In the genomic region with DNA sequence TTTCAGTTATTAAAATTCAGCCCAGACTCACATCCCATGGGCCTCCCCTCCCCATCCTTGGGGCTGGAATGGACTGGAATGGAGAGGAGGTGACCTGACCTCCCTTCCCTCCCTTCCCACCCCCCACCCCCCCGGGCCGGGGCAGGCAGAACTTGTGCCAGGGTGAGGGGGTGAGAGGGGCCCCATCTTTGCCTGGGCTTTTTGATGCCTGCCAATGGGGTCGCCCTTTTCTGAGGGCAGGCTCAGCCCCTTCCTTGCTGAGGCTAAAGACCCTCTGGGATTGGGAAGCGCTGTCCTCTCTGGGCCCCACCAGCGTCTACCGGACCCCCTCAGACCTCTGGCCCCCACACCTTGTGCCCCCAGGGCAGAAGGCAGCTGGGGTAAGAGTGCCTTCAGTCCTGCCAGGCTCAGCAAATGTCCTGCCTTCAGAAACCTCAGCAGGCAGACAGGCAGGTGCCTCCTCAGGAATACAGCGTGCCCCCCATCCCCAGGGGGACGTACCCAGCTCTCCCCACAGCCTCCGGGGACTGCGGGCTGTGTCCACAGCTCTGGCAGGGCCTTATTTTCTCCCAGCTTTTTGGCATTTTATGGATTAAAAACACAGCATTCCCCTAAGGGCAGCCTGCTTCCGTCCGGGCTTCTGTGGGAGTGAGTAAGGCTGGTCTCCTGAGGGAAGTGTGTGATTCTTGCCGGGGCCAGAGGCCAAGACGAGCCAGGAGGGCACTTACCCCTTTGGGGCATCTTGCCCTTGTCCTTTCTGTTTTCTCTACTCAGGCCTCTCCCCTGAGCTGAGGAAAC, we compare ENCODE assay signal across 22 cellular contexts. TPM values are rescaled to one million over a fixed set of nuclear protein-coding genes. Genes with fewer than 3 reads are reported as not detected.
A peak's percentile ranks its signal among the peaks of the same experiment; 100 is the strongest.
DNase-seq lines count a peak whose midpoint lies in the region; TF ChIP-seq lines count a peak whose summit lies in the region.
"Had no signal": no experiment of that assay in that cellular context is flagged by ENCODE, and none has a peak within 500 bp of the region (broad histone marks: within the 10 kb centered on the region; RNA-seq: fewer than 3 reads in every experiment).

No MANE protein-coding gene starts in this region.

- H3K4me2 ChIP-seq in BLaER1 = peak overlapping the region; percentile 70
- H3K4me2 ChIP-seq in GM23248 (ENCODE audit: unreplicated experiment) = no peak overlapping the region
- no peak overlapping the region for H3K4me2 ChIP-seq in neuronal stem cell (ENCODE audit: insufficient read depth, low read length, poor library complexity, severe bottlenecking)

- no peak overlapping the region for H2AK5ac ChIP-seq in neuronal stem cell (ENCODE audit: low read depth, low read length)

- H4K20me1 ChIP-seq in BLaER1 = no peaks in the 10 kb centered on the region; the same call in 1 of the 2 replicates
- no peaks in the 10 kb centered on the region for H4K20me1 ChIP-seq in GM23248 (ENCODE audit: insufficient read depth)

- H3K79me2 ChIP-seq in GM23248 (ENCODE audit: insufficient read depth) = no peaks in the 10 kb centered on the region

- H3K4me1 ChIP-seq in BLaER1 = peaks cover 44% of the 10 kb centered on the region
- H3K4me1 ChIP-seq in GM23248 (ENCODE audit: insufficient read depth) = no peaks in the 10 kb centered on the region
- peaks cover 0 to 7% of the 10 kb centered on the region in 2 donors for H3K4me1 ChIP-seq in neuronal stem cell (ENCODE audit: control insufficient read depth in 2 of 2, insufficient read depth in 1 of 2, low read depth in 1 of 2, low read length in 2 of 2)

- in situ Hi-C loops in GM23248 (cut with MboI) = no loop called here

- no peak overlapping the region for H4K91ac ChIP-seq in neuronal stem cell (ENCODE audit: low read depth, low read length, poor library complexity)

- DNase-seq in GM23248 (peak; percentile 30), dorsolateral prefrontal cortex (peak in 2 of 10 donors; percentile 19 to 30), neuronal stem cell (ENCODE audit: low spot score) (no peak), midbrain (lab: John Stamatoyannopoulos, UW) (no peak), NCI-H2107 (lab: John Stamatoyannopoulos, UW) (no peak), mucosa of gallbladder (ENCODE audit: low spot score) (no peak)
- DNase-seq: DMS79 treated with DMSO at 0.1 percent for 48 hours; H9; NCI-H1048; NCI-H146; NCI-H2029 treated with DMSO at 0.1 percent for 48 hours; NCI-H2171 treated with DMSO at 0.1 percent for 48 hours; NCI-H446; NCI-H526 treated with DMSO at 0.1 percent for 48 hours; NK-92 treated with Interleukin-12 subunit alpha and Interleukin-12 subunit beta, amount 100 ng/mL, for 24 hours; OCI-M1; SHP77; SK-N-SH had no signal

- H3K27ac ChIP-seq in BLaER1 = no peak overlapping the region
- no peak overlapping the region for H3K27ac ChIP-seq in GM23248
- H3K27ac ChIP-seq in dorsolateral prefrontal cortex = peak overlapping the region in 38 of 59 donors; percentile 6 to 90 (median 79)
- H3K27ac ChIP-seq in neuronal stem cell (replicated peaks; ENCODE audit: low read length) = no peak overlapping the region
- H3K27ac ChIP-seq: A549 had no signal

- H3K36me3 ChIP-seq in BLaER1 = no peaks in the 10 kb centered on the region
- H3K36me3 ChIP-seq in GM23248 (ENCODE audit: low read depth) = no peaks in the 10 kb centered on the region
- no peaks in the 10 kb centered on the region for H3K36me3 ChIP-seq in neuronal stem cell (replicated peaks in 1 of 2; ENCODE audit: control insufficient read depth in 2 of 2, insufficient read depth in 2 of 2, low read length in 2 of 2)

- H3K9me3 ChIP-seq in BLaER1 = no peaks in the 10 kb centered on the region
- no peaks in the 10 kb centered on the region for H3K9me3 ChIP-seq in GM23248 (ENCODE audit: low read depth)
- H3K9me3 ChIP-seq in neuronal stem cell (replicated peaks in 1 of 2; ENCODE audit: control insufficient read depth in 2 of 2, insufficient read depth in 1 of 2, low read depth in 1 of 2, low read length in 2 of 2) = no peaks in the 10 kb centered on the region
- H3K9me3 ChIP-seq: A549, SK-N-SH had no signal

- H4K8ac ChIP-seq in neuronal stem cell (ENCODE audit: low read depth, low read length) = peak overlapping the region; percentile 17

- no peak overlapping the region for H3K4ac ChIP-seq in neuronal stem cell (ENCODE audit: low read length)

- no peak overlapping the region for H2BK120ac ChIP-seq in neuronal stem cell (ENCODE audit: low read depth, low read length)

- intact Hi-C loops in dorsolateral prefrontal cortex (cut with DNase I) = loop anchor here (1.0 to 5.0 kb wide), 2 partner anchors 56 kb away; no protein-coding TSS in a partner anchor

- no peaks in the 10 kb centered on the region for H3K79me1 ChIP-seq in neuronal stem cell (ENCODE audit: low read depth, low read length)

- H3K9ac ChIP-seq in BLaER1 = no peak overlapping the region
- H3K9ac ChIP-seq in GM23248 = no peak overlapping the region
- H3K9ac ChIP-seq in neuronal stem cell (ENCODE audit: low read depth, low read length, poor library complexity) = no peak overlapping the region
- H3K9ac ChIP-seq: SK-N-SH had no signal

- no peak overlapping the region for H3K4me3 ChIP-seq in BLaER1
- no peak overlapping the region for H3K4me3 ChIP-seq in GM23248
- H3K4me3 ChIP-seq in dorsolateral prefrontal cortex = peak overlapping the region in 1 of 59 donors; percentile 63
- no peak overlapping the region for H3K4me3 ChIP-seq in neuronal stem cell (ENCODE audit: low read length in 2 of 2)
- H3K4me3 ChIP-seq: A549 had no signal

- no peak for TF ChIP-seq CTCF in dorsolateral prefrontal cortex (IDR thresholded peaks at IDR 0.05 in 54 of 56, conservative IDR thresholded peaks at IDR 0.05 in 2 of 56; ENCODE audit: low read depth in 1 of 56, partially characterized antibody in 56 of 56)

- no peak overlapping the region for H3K14ac ChIP-seq in neuronal stem cell (ENCODE audit: low read length)

- H2AFZ ChIP-seq in GM23248 (no peak overlapping the region), neuronal stem cell (ENCODE audit: low read length) (peak overlapping the region; percentile 61)

- 37 to 42% methylated on average over 7 to 14 of the region's 14 CpGs for WGBS in GM23248 (ENCODE audit: low coverage in 1 of 2, low lambda C conversion rate in 2 of 2, missing lambda C conversion rate in 2 of 2), 2 experiments
- WGBS in neuronal stem cell (ENCODE audit: extremely low coverage in 2 of 2, insufficient read length in 2 of 2, insufficient replicate concordance in 1 of 2), 2 donors = no CpG with 5 or more reads among the region's 14 CpGs

- H3K27me3 ChIP-seq in BLaER1 (peaks cover 91% of the 10 kb centered on the region), GM23248 (replicated peaks; ENCODE audit: insufficient read depth) (0 out of 2 replicates have a peak, but pooled peaks cover 4% of the 10 kb centered on the region), dorsolateral prefrontal cortex (peaks cover 0 to 67% (median 9%) of the 10 kb centered on the region in 45 donors), neuronal stem cell (ENCODE audit: control insufficient read depth in 3 of 3, insufficient read depth in 3 of 3, low read depth in 1 of 3, low read length in 3 of 3) (peaks cover 0 to 72% (median 3%) of the 10 kb centered on the region in 3 experiments)

- no peak overlapping the region for H2BK12ac ChIP-seq in neuronal stem cell (ENCODE audit: low read length)

- H3K18ac ChIP-seq in neuronal stem cell (ENCODE audit: low read length) = no peak overlapping the region

- no peak overlapping the region for H2BK15ac ChIP-seq in neuronal stem cell (ENCODE audit: low read length)

- no peaks in the 10 kb centered on the region for H3K9me2 ChIP-seq in GM23248 (ENCODE audit: insufficient read depth)
- H3K9me2 ChIP-seq: SK-N-SH had no signal

- no peak overlapping the region for H2BK5ac ChIP-seq in neuronal stem cell (ENCODE audit: low read length)

- no peaks in the 10 kb centered on the region for H3F3A ChIP-seq in GM23248 (ENCODE audit: insufficient read depth)

- no peak overlapping the region for H3K23ac ChIP-seq in neuronal stem cell (ENCODE audit: low read depth, low read length, poor library complexity)

RNA-seq across cellular contexts. Expression of a gene that starts 12.6 kb away (rescaled TPM):
- 34.7 and 45.5 TPM in 2 replicates for total RNA-seq in GM23248 (2014; rRNA removed; shearing (Covaris generic))
- polyA plus RNA-seq in GM23248 (2016; fragmentation: Nextera tagmentation; extraction: Ambion mirVana) = 29.1 and 34.5 TPM in 2 replicates
- total RNA-seq in dorsolateral prefrontal cortex (10 to 100 TPM; 15.7 to 45.8 (median 28.2) TPM), mucosa of gallbladder (14.9 TPM)
- 24.9 TPM for polyA plus RNA-seq in neuronal stem cell (2013, experiment 1 of 2)
- polyA plus RNA-seq in neuronal stem cell (2013, experiment 2 of 2) = 25.1 TPM

RNA-seq across cellular contexts. Expression of a gene that starts 35.5 kb away (rescaled TPM):
- total RNA-seq in GM23248 (2014; rRNA removed; shearing (Covaris generic)) = not detected in 2 replicates
- not detected in 2 replicates for polyA plus RNA-seq in GM23248 (2016; fragmentation: Nextera tagmentation; extraction: Ambion mirVana)
- 10 to 100 TPM in 2 of 120 experiments, 1 to 10 TPM in 117, under 1 TPM in 1; 0.93 to 13.7 (median 3.5) TPM for total RNA-seq in dorsolateral prefrontal cortex
- 1.5 TPM for polyA plus RNA-seq in neuronal stem cell (2013, experiment 1 of 2)
- 1.4 TPM for polyA plus RNA-seq in neuronal stem cell (2013, experiment 2 of 2)
- 0.12 TPM for total RNA-seq in mucosa of gallbladder
- total RNA-seq: HT-29, MCF 10A had no signal

Comparison
In these comparisons a context has a peak if more than half of its experiments do, and no peak if none do; other contexts are left out.
1. H3K27ac ChIP-seq: peak in dorsolateral prefrontal cortex (38 of 59); none in BLaER1 (single experiment), GM23248 (single experiment) and neuronal stem cell (single experiment).